ENCODE assay signal across 18 cellular contexts in the genomic region with DNA sequence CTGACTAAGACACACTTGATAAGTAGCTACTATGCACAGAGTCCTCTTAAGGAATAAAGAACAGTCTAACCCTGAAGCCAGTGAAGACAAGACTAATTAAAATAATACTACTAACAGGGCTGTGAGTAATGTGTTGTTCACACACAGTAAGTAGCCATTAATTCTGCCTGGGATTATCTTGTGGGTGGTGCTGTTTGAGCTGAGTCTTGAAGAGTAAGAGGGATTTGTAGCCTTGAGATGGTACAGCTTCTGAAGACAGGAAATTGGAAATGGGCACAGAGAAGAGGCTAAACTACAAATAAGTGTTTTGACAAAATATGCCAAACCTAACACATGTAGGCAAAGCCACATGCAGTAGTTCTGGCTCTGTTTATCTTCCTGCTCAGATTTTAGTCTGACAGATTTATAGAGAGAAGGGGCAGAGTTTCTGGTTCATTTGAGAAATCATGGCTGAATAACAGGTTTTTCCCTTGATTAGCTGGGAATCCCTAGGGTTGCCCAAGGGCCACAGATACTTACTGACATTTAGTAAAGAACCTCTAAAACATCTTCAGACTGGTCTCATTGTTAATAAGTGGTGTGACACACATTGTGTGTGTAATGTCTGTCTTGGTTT. TPM values are rescaled to one million over a fixed set of nuclear protein-coding genes. Genes with fewer than 3 reads are reported as not detected.
DNase-seq lines count a peak whose midpoint lies in the region; ATAC-seq, FAIRE-seq and TF ChIP-seq lines count a peak whose summit lies in the region.
"Had no signal": no experiment of that assay in that cellular context is flagged by ENCODE, and none has a peak within 500 bp of the region (broad histone marks: within the 10 kb centered on the region; RNA-seq: fewer than 3 reads in every experiment).

No MANE protein-coding gene starts in this region.

- H4K20me1 ChIP-seq in endothelial cell of umbilical vein (replicated peaks; ENCODE audit: control insufficient read depth, extremely low read depth, insufficient read depth, low read length), result no peaks in the 10 kb centered on the region

- no peak for TF ChIP-seq EP300 in ovary (IDR thresholded peaks at IDR 0.05)

- peak overlapping the region; percentile 49 for H3K4me2 ChIP-seq in endothelial cell of umbilical vein (ENCODE audit: insufficient read depth, low read length)

- H3K9me3 Mint-ChIP-seq in nephron progenitor cell, result no peaks in the 10 kb centered on the region
- H3K9me3 Mint-ChIP-seq: activated CD4-positive, alpha-beta memory T cell treated with anti-CD3 and anti-CD28 coated beads for 36 hours; stimulated activated naive CD8-positive, alpha-beta T cell treated with anti-CD3 and anti-CD28 coated beads, Interleukin-15, amount 100 ng/mL, for 72 hours had no signal

- no peak overlapping the region for H3K4me3 Mint-ChIP-seq in nephron progenitor cell
- H3K4me3 Mint-ChIP-seq: activated CD4-positive, alpha-beta memory T cell treated with anti-CD3 and anti-CD28 coated beads for 36 hours; naive B cell; stimulated activated naive CD8-positive, alpha-beta T cell treated with anti-CD3 and anti-CD28 coated beads, Interleukin-15, amount 100 ng/mL, for 72 hours had no signal

- H3K9me1 ChIP-seq in endothelial cell of umbilical vein (replicated peaks; ENCODE audit: control insufficient read depth, extremely low read depth, insufficient read depth, low read length), result no peaks in the 10 kb centered on the region

- dilution Hi-C loops in endothelial cell of umbilical vein (cut with MboI; ENCODE audit: extremely low pct_ligation_motif_present, low sequenced_read_pairs), result no loop called here

- peak overlapping the region; percentile 16 for H3K27ac Mint-ChIP-seq in nephron progenitor cell
- H3K27ac Mint-ChIP-seq: activated CD4-positive, alpha-beta memory T cell treated with anti-CD3 and anti-CD28 coated beads for 36 hours; activated naive CD4-positive, alpha-beta T cell treated with anti-CD3 and anti-CD28 coated beads, Interleukin-2, amount 50 U/mL, for 72 hours; stimulated activated naive CD8-positive, alpha-beta T cell treated with anti-CD3 and anti-CD28 coated beads, Interleukin-15, amount 100 ng/mL, for 72 hours had no signal

- POLR2A ChIA-PET in endothelial cell of umbilical vein (lab: Charles Lee), result no interaction called here

- H3K4me3 ChIP-seq in endothelial cell of umbilical vein (replicated peaks in 1 of 3; ENCODE audit: insufficient read depth in 1 of 3, low read depth in 1 of 3, low read length in 3 of 3), result peak overlapping the region in 1 of 3 experiments; percentile 49
- H3K4me3 ChIP-seq in ovary, result no peak overlapping the region
- H3K4me3 ChIP-seq: psoas muscle had no signal

- peak overlapping the region; percentile 13 for H2AFZ ChIP-seq in endothelial cell of umbilical vein (ENCODE audit: low read depth, low read length)

- BruUV-seq in endothelial cell of umbilical vein (replicated peaks; lab: Mats Ljungman, UMichigan), result no TSS peak

- H3K4me1 Mint-ChIP-seq in nephron progenitor cell, result peaks cover 19% of the 10 kb centered on the region
- H3K4me1 Mint-ChIP-seq: naive B cell; stimulated activated naive CD8-positive, alpha-beta T cell treated with anti-CD3 and anti-CD28 coated beads, Interleukin-15, amount 100 ng/mL, for 72 hours had no signal

- no peaks in the 10 kb centered on the region for H3K9me3 ChIP-seq in endothelial cell of umbilical vein (replicated peaks; ENCODE audit: control insufficient read depth, insufficient read depth, low read length)
- H3K9me3 ChIP-seq in ovary, result no peaks in the 10 kb centered on the region
- H3K9me3 ChIP-seq: psoas muscle had no signal

- FAIRE-seq in endothelial cell of umbilical vein (lab: Jason Lieb, UNC), result peak; percentile 28
- FAIRE-seq: G401.6 had no signal

- CTCF ChIA-PET in endothelial cell of umbilical vein (lab: Charles Lee), result interaction anchor here (0.6 to 3.1 kb wide), 5 partner anchors 15 to 346 kb away, joined by 3 to 19 read pairs (median 13); no protein-coding TSS in a partner anchor

- H3K4me1 ChIP-seq in endothelial cell of umbilical vein (ENCODE audit: control insufficient read depth, extremely low read depth, insufficient read depth, low read length) (peaks cover 50% of the 10 kb centered on the region), ovary (ENCODE audit: insufficient read depth) (no peaks in the 10 kb centered on the region)
- H3K4me1 ChIP-seq: psoas muscle had no signal

- H3K36me3 Mint-ChIP-seq in nephron progenitor cell (ENCODE audit: low read depth), result no peaks in the 10 kb centered on the region
- H3K36me3 Mint-ChIP-seq: activated CD4-positive, alpha-beta memory T cell treated with anti-CD3 and anti-CD28 coated beads for 36 hours; activated naive CD4-positive, alpha-beta T cell treated with anti-CD3 and anti-CD28 coated beads, Interleukin-2, amount 50 U/mL, for 72 hours; naive B cell had no signal

- H3K36me3 ChIP-seq in endothelial cell of umbilical vein (ENCODE audit: control insufficient read depth in 2 of 2, extremely low read depth in 1 of 2, insufficient read depth in 2 of 2, low read length in 2 of 2), result no peaks in the 10 kb centered on the region
- no peaks in the 10 kb centered on the region for H3K36me3 ChIP-seq in ovary

- H3K27me3 ChIP-seq in endothelial cell of umbilical vein (ENCODE audit: control insufficient read depth in 2 of 2, insufficient read depth in 2 of 2, low read length in 2 of 2) (no peaks in the 10 kb centered on the region), ovary (no peaks in the 10 kb centered on the region)

- H3K27ac ChIP-seq in endothelial cell of umbilical vein (ENCODE audit: insufficient read depth, low read depth, low read length) (peak overlapping the region; percentile 99), ovary (no peak overlapping the region)
- H3K27ac ChIP-seq: psoas muscle had no signal

- no peak for TF ChIP-seq CTCF in endothelial cell of umbilical vein (IDR thresholded peaks at IDR 0.05; ENCODE audit: extremely low read depth in 1 of 2, insufficient read depth in 1 of 2, low read depth in 1 of 2, low read length in 2 of 2)
- TF ChIP-seq CTCF in nephron progenitor cell (IDR thresholded peaks at IDR 0.05), result no peak
- no peak for TF ChIP-seq CTCF in ovary (IDR thresholded peaks at IDR 0.05)

- TF ChIP-seq POLR2A in endothelial cell of umbilical vein (IDR thresholded peaks at IDR 0.05; ENCODE audit: low read depth, low read length) (no peak), ovary (IDR thresholded peaks at IDR 0.05) (no peak)

- peaks cover 9% of the 10 kb centered on the region for H3K27me3 Mint-ChIP-seq in nephron progenitor cell (ENCODE audit: low read depth, poor library complexity)
- H3K27me3 Mint-ChIP-seq: naive B cell had no signal

- DNase-seq in EH (ENCODE audit: low read depth), result peak; percentile 41
- peak; percentile 98 for DNase-seq in NCI-H82 treated with DMSO at 0.1 percent for 48 hours (lab: John Stamatoyannopoulos, UW; ENCODE audit: unreplicated experiment)
- peak; percentile 78 for DNase-seq in endothelial cell of umbilical vein (ENCODE audit: low read depth, low spot score)
- DNase-seq in nephron progenitor cell, result no peak
- DNase-seq in ovary, result no peak
- DNase-seq in DMS53 (lab: John Stamatoyannopoulos, UW), result no peak
- DNase-seq in stimulated activated CD4-positive, alpha-beta T cell treated with anti-CD3 and anti-CD28 coated beads, Interleukin-1b, Interleukin-23, amount 100 ng/mL, for 48 hours, result no peak
- DNase-seq: activated CD4-positive, alpha-beta memory T cell treated with anti-CD3 and anti-CD28 coated beads for 36 hours; activated T-cell treated with anti-CD3 and anti-CD28 coated beads, Interleukin-2, amount 50 U/mL, for 48 hours; left ventricle myocardium superior; naive B cell; NCI-H510A; psoas muscle; stimulated activated CD4-positive, alpha-beta T cell treated with anti-CD3 and anti-CD28 coated beads, Interleukin-15, amount 100 ng/mL, for 24 hours; stimulated activated naive CD8-positive, alpha-beta T cell treated with anti-CD3 and anti-CD28 coated beads, Interleukin-15, amount 100 ng/mL, for 72 hours had no signal

- peaks cover 4% of the 10 kb centered on the region for H3K79me2 ChIP-seq in endothelial cell of umbilical vein (ENCODE audit: control insufficient read depth, insufficient read depth, low read length)

- H3K9ac ChIP-seq in endothelial cell of umbilical vein (replicated peaks; ENCODE audit: extremely low read depth, insufficient read depth, low read length), result peak overlapping the region; percentile 68

- intact Hi-C loops in endothelial cell of umbilical vein (cut with micrococcal nuclease) (no loop called here), ovary (cut with DNase I) (no loop called here)

- no peak for ATAC-seq in GM19452 (IDR thresholded peaks at IDR 0.05; ENCODE audit: unreplicated experiment)
- ATAC-seq: activated naive CD4-positive, alpha-beta T cell treated with anti-CD3 and anti-CD28 coated beads, Interleukin-2, amount 50 U/mL, for 72 hours; left ventricle myocardium superior; psoas muscle; stimulated activated naive CD8-positive, alpha-beta T cell treated with anti-CD3 and anti-CD28 coated beads, Interleukin-15, amount 100 ng/mL, for 72 hours had no signal

TF ChIP-seq in endothelial cell of umbilical vein, 7 proteins besides CTCF, POLR2A, EP300 and RAD21:
- no peak for TF ChIP-seq FOS (IDR thresholded peaks at IDR 0.05; ENCODE audit: borderline replicate concordance, insufficient read depth, low read length)
- TF ChIP-seq MYC (IDR thresholded peaks at IDR 0.05; ENCODE audit: low read depth, low read length), result no peak
- TF ChIP-seq JUN (IDR thresholded peaks at IDR 0.05; ENCODE audit: borderline replicate concordance, insufficient read depth, insufficient read length, low read depth), result no peak
- TF ChIP-seq POLR2AphosphoS5 (IDR thresholded peaks at IDR 0.05; ENCODE audit: insufficient read depth, low read depth, low read length), result no peak
- no peak for TF ChIP-seq MAX (IDR thresholded peaks at IDR 0.05; ENCODE audit: insufficient read depth, insufficient read length)

RNA-seq across cellular contexts. Expression of gene ITGBL1, which starts 38.0 kb away (rescaled TPM):
- total RNA-seq in endothelial cell of umbilical vein, result 8.8 and 9.9 TPM in 2 replicates
- polyA plus RNA-seq in endothelial cell of umbilical vein, result 2.7 and 4.6 TPM in 2 replicates
- 4.4 and 5.7 TPM in 2 replicates for polyA plus RNA-seq in endothelial cell of umbilical vein (2011; cell fraction: cytosol; rRNA removed)
- polyA plus RNA-seq in endothelial cell of umbilical vein (2011; cell fraction: nucleus; rRNA removed), result 10.8 and 17.0 TPM in 2 replicates
- polyA plus RNA-seq in endothelial cell of umbilical vein (2012), result 5.4 and 19.2 TPM in 2 replicates
- 17.3 and 18.4 TPM in 2 replicates for polyA minus RNA-seq in endothelial cell of umbilical vein
- 0.20 TPM for polyA minus RNA-seq in endothelial cell of umbilical vein (2011; cell fraction: cytosol; rRNA and poly(A)+ RNA removed)
- polyA minus RNA-seq in endothelial cell of umbilical vein (2011; cell fraction: nucleus; rRNA and poly(A)+ RNA removed), result 37.0 and 44.0 TPM in 2 replicates
- 1 to 10 TPM in 5 of 7 donors, under 1 TPM in 2; 0.48 to 5.0 (median 1.8) TPM for total RNA-seq in ovary
- 1 to 10 TPM in 1 of 2 donors, under 1 TPM in 1; 0.45 to 9.3 TPM for polyA plus RNA-seq in ovary
- total RNA-seq: activated CD4-positive, alpha-beta memory T cell treated with anti-CD3 and anti-CD28 coated beads for 36 hours; activated naive CD4-positive, alpha-beta T cell treated with anti-CD3 and anti-CD28 coated beads, Interleukin-2, amount 50 U/mL, for 72 hours had no signal

Comparison
In these comparisons a context has a peak if more than half of its experiments do, and no peak if none do; other contexts are left out.
1. DNase-seq: peak in EH (single experiment), NCI-H82 treated with DMSO at 0.1 percent for 48 hours (single experiment) and endothelial cell of umbilical vein (single experiment); none in nephron progenitor cell (single experiment), ovary (0 of 5), DMS53 (single experiment) and stimulated activated CD4-positive, alpha-beta T cell treated with anti-CD3 and anti-CD28 coated beads, Interleukin-1b, Interleukin-23, amount 100 ng/mL, for 48 hours (single experiment).